8 cellular contexts compared by ENCODE assay signal in the genomic region with DNA sequence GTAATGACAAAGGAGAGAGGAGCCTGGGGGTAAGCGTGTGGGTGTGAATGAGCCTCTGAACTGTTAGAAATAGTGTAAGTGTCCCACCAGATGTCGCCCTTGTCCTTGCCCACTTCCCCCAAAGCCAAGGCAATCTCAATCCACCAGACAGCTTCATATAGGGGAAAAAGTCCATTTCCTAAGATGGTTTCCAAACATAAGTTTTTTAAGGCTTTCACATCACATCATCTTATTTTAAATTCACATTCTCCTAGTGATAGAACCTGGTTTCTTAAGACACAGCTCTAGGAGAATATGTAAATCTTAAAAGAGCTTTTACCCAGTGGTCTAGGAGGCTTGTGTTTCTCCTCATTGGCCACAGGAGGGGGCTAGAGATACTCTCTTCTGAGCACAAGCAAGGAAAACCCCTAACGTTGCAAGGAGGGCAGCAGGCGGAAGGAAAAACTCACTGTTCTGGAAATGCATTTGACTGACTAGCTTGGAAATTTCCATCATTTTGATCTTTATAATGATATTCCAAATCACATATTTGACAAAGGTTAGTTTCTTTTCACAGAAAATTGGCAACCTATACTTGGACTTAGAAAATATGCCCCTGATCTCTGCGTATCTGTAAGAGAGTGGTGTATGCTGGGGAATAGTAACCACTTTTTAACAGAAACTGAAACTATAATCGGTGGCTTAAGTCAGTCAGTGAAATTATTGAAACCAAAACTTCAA. TPM values are rescaled to one million over a fixed set of nuclear protein-coding genes. Genes with fewer than 3 reads are reported as not detected.
DNase-seq lines count a peak whose midpoint lies in the region; ATAC-seq lines count a peak whose summit lies in the region.

No MANE protein-coding gene starts in this region.

- POLR2A ChIA-PET in CD4-positive, alpha-beta memory T cell (lab: Charles Lee; ENCODE audit: partially characterized antibody), result interaction anchor here (0.6 to 3.7 kb wide), 23 partner anchors 9 to 801 kb away, joined by 3 to 45 read pairs (median 5); a partner anchor contains a TSS

- intact Hi-C loops in CD4-positive, alpha-beta memory T cell (cut with micrococcal nuclease), result loop anchor here (1.0 to 10.0 kb wide), 11 partner anchors 54 to 1070 kb away; a partner anchor contains a TSS

- ATAC-seq in GM19372 (IDR thresholded peaks at IDR 0.05; ENCODE audit: low read depth, unreplicated experiment), result peak; percentile 89
- peak; percentile 64 for ATAC-seq in HG03469 (IDR thresholded peaks at IDR 0.05; ENCODE audit: unreplicated experiment)
- ATAC-seq in effector memory CD8-positive, alpha-beta T cell (replicated peaks), result peak; percentile 90

- peaks cover 13 to 17% of the 10 kb centered on the region in 2 donors for H3K36me3 Mint-ChIP-seq in CD4-positive, alpha-beta memory T cell
- H3K36me3 Mint-ChIP-seq in effector memory CD8-positive, alpha-beta T cell (ENCODE audit: insufficient read depth), result peaks cover 16% of the 10 kb centered on the region

- peak overlapping the region; percentile 81 for H3K27ac ChIP-seq in CD4-positive, alpha-beta memory T cell (ENCODE audit: low read depth, low read length)

- H3K4me1 Mint-ChIP-seq in CD4-positive, alpha-beta memory T cell, result peaks cover 5 to 15% (median 11%) of the 10 kb centered on the region in 4 donors
- peaks cover 6 to 10% of the 10 kb centered on the region in 2 donors for H3K4me1 Mint-ChIP-seq in effector memory CD8-positive, alpha-beta T cell (ENCODE audit: low read depth in 2 of 2)

- no peaks in the 10 kb centered on the region for H3K27me3 Mint-ChIP-seq in CD4-positive, alpha-beta memory T cell
- H3K27me3 Mint-ChIP-seq in effector memory CD8-positive, alpha-beta T cell, result no peaks in the 10 kb centered on the region

- peak; percentile 89 to 94 (median 91) for DNase-seq in CD4-positive, alpha-beta memory T cell
- DNase-seq in NCI-H69 (lab: John Stamatoyannopoulos, UW), result peak; percentile 75
- DNase-seq in activated CD4-positive, alpha-beta T cell treated with anti-CD3 and anti-CD28 coated beads, Interleukin-2, amount 50 U/mL, for 48 hours, result peak; percentile 41 to 60
- peak; percentile 76 to 83 (median 80) for DNase-seq in effector memory CD8-positive, alpha-beta T cell
- DNase-seq in stimulated activated CD8-positive, alpha-beta memory T cell treated with anti-CD3 and anti-CD28 coated beads, Interleukin-4, amount 100 ng/mL, for 1 hour (ENCODE audit: low read depth in 2 of 2, low spot score in 1 of 2), result peak; percentile 28 to 42

- H3K4me3 ChIP-seq in CD4-positive, alpha-beta memory T cell (ENCODE audit: low read length in 2 of 2), result peak overlapping the region; percentile 55 to 82
- H3K4me3 ChIP-seq in mononuclear cell (ENCODE audit: low read length), result peak overlapping the region; percentile 40

- H3K36me3 ChIP-seq in CD4-positive, alpha-beta memory T cell (ENCODE audit: insufficient read depth, low read length), result no peaks in the 10 kb centered on the region

- peaks cover 0 to 20% (median 10%) of the 10 kb centered on the region in 8 donors for H3K9me3 Mint-ChIP-seq in CD4-positive, alpha-beta memory T cell
- H3K9me3 Mint-ChIP-seq in effector memory CD8-positive, alpha-beta T cell, result no peaks in the 10 kb centered on the region

- H3K4me1 ChIP-seq in CD4-positive, alpha-beta memory T cell (ENCODE audit: insufficient read depth, low read length), result peaks cover 5% of the 10 kb centered on the region
- peaks cover 10% of the 10 kb centered on the region for H3K4me1 ChIP-seq in mononuclear cell (ENCODE audit: insufficient read depth, low read length)

- CTCF ChIA-PET in CD4-positive, alpha-beta memory T cell (lab: Charles Lee; ENCODE audit: partially characterized antibody), result interaction anchor here (0.5 to 11.6 kb wide), 50 partner anchors 9 to 1970 kb away, joined by 3 to 282 read pairs (median 4); a partner anchor contains a TSS

- H3K27ac Mint-ChIP-seq in CD4-positive, alpha-beta memory T cell, result peak overlapping the region; percentile 92 to 100 (median 97)
- H3K27ac Mint-ChIP-seq in effector memory CD8-positive, alpha-beta T cell, result peak overlapping the region; percentile 97 to 98

- no peaks in the 10 kb centered on the region for H3K27me3 ChIP-seq in CD4-positive, alpha-beta memory T cell (ENCODE audit: insufficient read depth, low read length)
- H3K27me3 ChIP-seq in mononuclear cell (ENCODE audit: insufficient read depth, low read length), result no peaks in the 10 kb centered on the region

- H3K9me3 ChIP-seq in CD4-positive, alpha-beta memory T cell (ENCODE audit: control insufficient read depth in 1 of 2, low read length in 2 of 2), result no peaks in the 10 kb centered on the region
- no peaks in the 10 kb centered on the region for H3K9me3 ChIP-seq in mononuclear cell (ENCODE audit: low read depth, low read length)

- H3K4me3 Mint-ChIP-seq in CD4-positive, alpha-beta memory T cell, result peak overlapping the region; percentile 85 to 97 (median 90)
- peak overlapping the region; percentile 77 to 78 for H3K4me3 Mint-ChIP-seq in effector memory CD8-positive, alpha-beta T cell

RNA-seq across cellular contexts. Expression of a gene that starts 51.9 kb away (rescaled TPM):
- total RNA-seq in CD4-positive, alpha-beta memory T cell, result 1 to 10 TPM; 3.7 to 4.1 TPM
- polyA plus RNA-seq in CD4-positive, alpha-beta memory T cell, result 1 to 10 TPM; 2.4 to 2.5 TPM
- 0.84 TPM for total RNA-seq in mononuclear cell

RNA-seq across cellular contexts. Expression of a gene that starts 52.0 kb away (rescaled TPM):
- total RNA-seq in CD4-positive, alpha-beta memory T cell, result 10 to 100 TPM; 16.8 to 20.3 TPM
- polyA plus RNA-seq in CD4-positive, alpha-beta memory T cell, result 10 to 100 TPM in 1 of 2 donors, 1 to 10 TPM in 1; 6.4 to 11.7 TPM
- 14.1 TPM for total RNA-seq in mononuclear cell

Comparison
In these comparisons a context has a peak if more than half of its experiments do, and no peak if none do; other contexts are left out.
1. Peak in every context shown above with its lines: DNase-seq, ATAC-seq, H3K4me3 ChIP-seq and H3K27ac ChIP-seq.
2. DNase-seq: peak in every context shown above with its lines; median percentile 91 in CD4-positive, alpha-beta memory T cell; 80 in effector memory CD8-positive, alpha-beta T cell; 75 in NCI-H69; 50 in activated CD4-positive, alpha-beta T cell treated with anti-CD3 and anti-CD28 coated beads, Interleukin-2, amount 50 U/mL, for 48 hours; 35 in stimulated activated CD8-positive, alpha-beta memory T cell treated with anti-CD3 and anti-CD28 coated beads, Interleukin-4, amount 100 ng/mL, for 1 hour.